In genomic region chr10:23412223-23412622, GRCh38 we compare ENCODE assay signal across 11 cellular contexts. TPM values are rescaled to one million over a fixed set of nuclear protein-coding genes. Genes with fewer than 3 reads are reported as not detected.
A peak's percentile ranks its signal among the peaks of the same experiment; 100 is the strongest.
DNase-seq lines count a peak whose midpoint lies in the region; ATAC-seq, FAIRE-seq and TF ChIP-seq lines count a peak whose summit lies in the region.
"Had no signal": no experiment of that assay in that cellular context is flagged by ENCODE, and none has a peak within 500 bp of the region (broad histone marks: within the 10 kb centered on the region; RNA-seq: fewer than 3 reads in every experiment).

No MANE protein-coding gene starts in this region.

- H3K36me3 ChIP-seq in fibroblast of lung (ENCODE audit: control insufficient read depth, insufficient read depth, low read length): no peaks in the 10 kb centered on the region

- no peak overlapping the region for H3K4me2 ChIP-seq in fibroblast of lung (ENCODE audit: extremely low read depth, insufficient read depth, low read length)

- H3K27ac ChIP-seq in fibroblast of lung (ENCODE audit: insufficient read depth, low read length): no peak overlapping the region

- H3K4me3 ChIP-seq in fibroblast of lung (replicated peaks in 1 of 4; ENCODE audit: control extremely low read depth in 1 of 4, insufficient read depth in 1 of 4, low read depth in 3 of 4, low read length in 4 of 4): no peak overlapping the region

- no peaks in the 10 kb centered on the region for H4K20me1 ChIP-seq in fibroblast of lung (ENCODE audit: control insufficient read depth, extremely low read depth, insufficient read depth, low read length)

- TF ChIP-seq CTCF in fibroblast of lung (conservative IDR thresholded peaks at IDR 0.05 in 1 of 2, IDR thresholded peaks at IDR 0.05 in 1 of 2; ENCODE audit: low read depth in 1 of 2, low read length in 2 of 2): no peak

- no peaks in the 10 kb centered on the region for H3K4me1 ChIP-seq in fibroblast of lung (ENCODE audit: control insufficient read depth, extremely low read depth, insufficient read depth, low read length)

- no peaks in the 10 kb centered on the region for H3K79me2 ChIP-seq in fibroblast of lung (ENCODE audit: control insufficient read depth, insufficient read depth, low read length)

- no peak for FAIRE-seq in urothelium cell line (lab: Jason Lieb, UNC)

- DNase-seq in stimulated activated CD4-positive, alpha-beta T cell treated with anti-CD3 and anti-CD28 coated beads, Interleukin-15, amount 100 ng/mL, for 24 hours: peak; percentile 22
- no peak for DNase-seq in stimulated activated CD4-positive, alpha-beta T cell treated with anti-CD3 and anti-CD28 coated beads, Interleukin-2, amount 100 ng/mL, for 48 hours
- DNase-seq in NCI-H226: peak; percentile 32
- peak; percentile 25 to 29 for DNase-seq in fibroblast of lung (ENCODE audit: low read depth in 2 of 2)
- DNase-seq in urothelium cell line (ENCODE audit: low spot score): peak; percentile 37
- DNase-seq in cerebellar cortex (ENCODE audit: low spot score): no peak
- DNase-seq: amniotic stem cell; CD8-positive, alpha-beta T cell; NCI-H2171 treated with DMSO at 0.1 percent for 48 hours had no signal

- H3K27me3 ChIP-seq in fibroblast of lung (ENCODE audit: control insufficient read depth, insufficient read depth, low read length): no peaks in the 10 kb centered on the region

- H3K9ac ChIP-seq in fibroblast of lung (ENCODE audit: insufficient read depth, low read length): no peak overlapping the region

- no peak overlapping the region for H2AFZ ChIP-seq in fibroblast of lung (ENCODE audit: low read length)

- H3K9me3 ChIP-seq in fibroblast of lung (ENCODE audit: control insufficient read depth, insufficient read depth, low read depth, low read length): no peaks in the 10 kb centered on the region

- ATAC-seq in HG02852 (IDR thresholded peaks at IDR 0.05; ENCODE audit: unreplicated experiment): no peak
- no peak for ATAC-seq in GM18861 (IDR thresholded peaks at IDR 0.05; ENCODE audit: unreplicated experiment)
- ATAC-seq: CD8-positive, alpha-beta T cell had no signal

RNA-seq across cellular contexts. Expression of gene OTUD1, which starts 26.7 kb away (rescaled TPM):
- 6.7 and 6.8 TPM in 2 replicates for total RNA-seq in fibroblast of lung
- polyA plus RNA-seq in fibroblast of lung: 3.7 and 4.2 TPM in 2 replicates
- polyA plus RNA-seq in fibroblast of lung (2012): 4.1 and 4.2 TPM in 2 replicates
- polyA minus RNA-seq in fibroblast of lung (ENCODE audit: low replicate concordance): 0.31 and 1.6 TPM in 2 replicates

Comparison
In these comparisons a context has a peak if more than half of its experiments do, and no peak if none do; other contexts are left out.
1. DNase-seq: peak in stimulated activated CD4-positive, alpha-beta T cell treated with anti-CD3 and anti-CD28 coated beads, Interleukin-15, amount 100 ng/mL, for 24 hours (single experiment), NCI-H226 (single experiment), fibroblast of lung (2 of 2) and urothelium cell line (single experiment); none in stimulated activated CD4-positive, alpha-beta T cell treated with anti-CD3 and anti-CD28 coated beads, Interleukin-2, amount 100 ng/mL, for 48 hours (0 of 2) and cerebellar cortex (single experiment).